ENCODE assay signal across 13 cellular contexts in the genomic region with DNA sequence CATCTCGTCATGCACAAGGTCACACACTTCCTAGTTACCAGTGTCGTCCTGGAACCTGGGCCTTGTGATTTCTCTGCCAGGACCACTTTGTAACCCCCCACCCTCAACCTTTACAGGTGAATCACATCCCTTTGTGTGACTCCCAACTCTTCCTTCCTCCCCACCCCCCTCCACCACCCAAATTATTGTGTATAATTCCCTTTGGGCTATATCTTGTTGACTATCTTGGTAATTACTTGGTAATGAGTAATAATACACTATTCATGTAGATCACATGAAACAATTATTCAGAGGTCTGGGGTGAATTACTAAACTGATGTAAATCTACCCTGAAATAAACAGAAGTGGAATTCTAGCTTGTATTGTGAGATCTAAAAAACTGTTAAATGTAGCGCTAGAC. TPM values are rescaled to one million over a fixed set of nuclear protein-coding genes. Genes with fewer than 3 reads are reported as not detected.
A peak's percentile ranks its signal among the peaks of the same experiment; 100 is the strongest.
DNase-seq lines count a peak whose midpoint lies in the region; ATAC-seq and TF ChIP-seq lines count a peak whose summit lies in the region.
"Had no signal": no experiment of that assay in that cellular context is flagged by ENCODE, and none has a peak within 500 bp of the region (broad histone marks: within the 10 kb centered on the region; RNA-seq: fewer than 3 reads in every experiment).

No MANE protein-coding gene starts in this region.

- H3K27ac ChIP-seq in PC-3 (ENCODE audit: low read length) (peak overlapping the region; percentile 86), neural cell (ENCODE audit: low read length) (no peak overlapping the region)

- H3K27me3 Mint-ChIP-seq in endothelial cell (ENCODE audit: unreplicated experiment), result peaks cover 13% of the 10 kb centered on the region

- no TSS peak for BruUV-seq in PC-3 (replicated peaks; lab: Mats Ljungman, UMichigan)

- CTCF ChIA-PET in PC-3 (lab: Charles Lee), result no interaction called here

- H3F3A ChIP-seq in PC-3 (ENCODE audit: low read length, unreplicated experiment), result no peaks in the 10 kb centered on the region
- no peaks in the 10 kb centered on the region for H3F3A ChIP-seq in neural cell (ENCODE audit: insufficient read depth, low read length, poor library complexity, severe bottlenecking)

- no peak for TF ChIP-seq EP300 in neural cell (conservative IDR thresholded peaks at IDR 0.05; ENCODE audit: poor library complexity, severe bottlenecking)

- H3K9me3 ChIP-seq in PC-3 (ENCODE audit: low read length), result no peaks in the 10 kb centered on the region
- no peaks in the 10 kb centered on the region for H3K9me3 ChIP-seq in neural cell (ENCODE audit: low read length)

- H3K36me3 Mint-ChIP-seq in endothelial cell (ENCODE audit: low read depth, unreplicated experiment), result no peaks in the 10 kb centered on the region

- no peaks in the 10 kb centered on the region for H3K9me3 Mint-ChIP-seq in endothelial cell (ENCODE audit: unreplicated experiment)

- TF ChIP-seq RAD21 in neural cell (conservative IDR thresholded peaks at IDR 0.05), result no peak

- peaks cover 19% of the 10 kb centered on the region for H3K4me1 Mint-ChIP-seq in endothelial cell (ENCODE audit: unreplicated experiment)

- H3K79me2 ChIP-seq in PC-3 (ENCODE audit: low read length) (peaks cover 61% of the 10 kb centered on the region), neural cell (replicated peaks; ENCODE audit: insufficient read depth, low read length) (no peaks in the 10 kb centered on the region)

- H3K36me3 ChIP-seq in PC-3 (ENCODE audit: low read depth, low read length) (peaks cover 10% of the 10 kb centered on the region), neural cell (ENCODE audit: insufficient read depth, low read length) (no peaks in the 10 kb centered on the region)

- peak overlapping the region; percentile 92 for H3K4me3 Mint-ChIP-seq in endothelial cell (ENCODE audit: unreplicated experiment)

- peak overlapping the region; percentile 80 for H3K4me3 ChIP-seq in GM12865 (ENCODE audit: low read depth, low read length)
- peak overlapping the region; percentile 90 for H3K4me3 ChIP-seq in PC-3 (ENCODE audit: low read length)
- peak overlapping the region; percentile 85 for H3K4me3 ChIP-seq in neural cell (ENCODE audit: low read length)

- H3K27ac Mint-ChIP-seq in endothelial cell (ENCODE audit: unreplicated experiment), result no peak overlapping the region

- H3K9me2 ChIP-seq in PC-3 (replicated peaks; ENCODE audit: low read length), result no peaks in the 10 kb centered on the region
- no peaks in the 10 kb centered on the region for H3K9me2 ChIP-seq in neural cell (ENCODE audit: insufficient read depth, low read length)

- H4K20me1 ChIP-seq in PC-3 (ENCODE audit: low read length), result peaks cover 28% of the 10 kb centered on the region
- no peaks in the 10 kb centered on the region for H4K20me1 ChIP-seq in neural cell (ENCODE audit: insufficient read depth)

- H3K4me1 ChIP-seq in PC-3 (ENCODE audit: insufficient read depth, low read length), result peaks cover 24% of the 10 kb centered on the region

- ATAC-seq in PC-3 (no peak; the same call in none of the 2 replicates), GM21825 (IDR thresholded peaks at IDR 0.05; ENCODE audit: unreplicated experiment) (no peak)
- ATAC-seq in activated CD4-positive, CD25-positive, alpha-beta regulatory T cell treated with anti-CD3 and anti-CD28 coated beads, Interleukin-2, amount 50 U/mL, for 24 hours, result no peak

- peak overlapping the region; percentile 90 for H3K9ac ChIP-seq in PC-3 (ENCODE audit: low read length)
- H3K9ac ChIP-seq in neural cell (ENCODE audit: low read length), result no peak overlapping the region

- DNase-seq in GM12865 (ENCODE audit: low read depth) (no peak), PC-3 (peak; percentile 54), endothelial cell (ENCODE audit: low spot score) (no peak), SK-N-DZ (ENCODE audit: low spot score) (no peak), NCI-H2081 treated with DMSO at 0.1 percent for 48 hours (lab: John Stamatoyannopoulos, UW) (no peak)
- DNase-seq: activated CD4-positive, alpha-beta T cell treated with anti-CD3 and anti-CD28 coated beads, Interleukin-2, amount 50 U/mL, for 48 hours; NCI-H1694 treated with DMSO at 0.1 percent for 48 hours; OCI-M1; retina; stimulated activated CD8-positive, alpha-beta memory T cell treated with anti-CD3 and anti-CD28 coated beads, Interleukin-4, amount 100 ng/mL, for 48 hours had no signal

- H2AFZ ChIP-seq in PC-3 (ENCODE audit: low read length) (peak overlapping the region; percentile 60), neural cell (ENCODE audit: low read depth, low read length) (no peak overlapping the region)

- POLR2A ChIA-PET in PC-3 (lab: Charles Lee; ENCODE audit: unreplicated experiment), result no interaction called here

- H3K27me3 ChIP-seq in PC-3 (ENCODE audit: low read length) (no peaks in the 10 kb centered on the region), neural cell (ENCODE audit: insufficient read depth, low read depth, low read length) (peaks cover 58% of the 10 kb centered on the region)

- intact Hi-C loops in PC-3 (cut with micrococcal nuclease), result loop anchor here (2.0 to 10.0 kb wide), 2 partner anchors 63 to 101 kb away; no protein-coding TSS in a partner anchor

- H3K4me2 ChIP-seq in PC-3 (ENCODE audit: low read length), result peak overlapping the region; percentile 93
- H3K4me2 ChIP-seq in neural cell (ENCODE audit: low read length), result no peak overlapping the region

- TF ChIP-seq CTCF in GM12865 (IDR thresholded peaks at IDR 0.05; ENCODE audit: insufficient read depth, low read depth, low read length, missing control alignments) (no peak), PC-3 (conservative IDR thresholded peaks at IDR 0.05; ENCODE audit: low read depth, low read length) (no peak), endothelial cell (IDR thresholded peaks at IDR 0.05; ENCODE audit: unreplicated experiment) (no peak), neural cell (IDR thresholded peaks at IDR 0.05; ENCODE audit: poor library complexity, severe bottlenecking) (no peak)

TF ChIP-seq in neural cell, 6 proteins besides CTCF, POLR2A, EP300 and RAD21:
- TF ChIP-seq TAF1 (IDR thresholded peaks at IDR 0.05; ENCODE audit: low read depth) (no peak), EZH2 (IDR thresholded peaks at IDR 0.05; ENCODE audit: borderline replicate concordance, insufficient read depth, low read length, poor library complexity, severe bottlenecking) (no peak), MXI1 (conservative IDR thresholded peaks at IDR 0.05; ENCODE audit: poor library complexity, severe bottlenecking) (no peak), POLR2AphosphoS5 (IDR thresholded peaks at IDR 0.05) (no peak), SMC3 (conservative IDR thresholded peaks at IDR 0.05; ENCODE audit: poor library complexity) (no peak)
- TF ChIP-seq, protein P1, sequence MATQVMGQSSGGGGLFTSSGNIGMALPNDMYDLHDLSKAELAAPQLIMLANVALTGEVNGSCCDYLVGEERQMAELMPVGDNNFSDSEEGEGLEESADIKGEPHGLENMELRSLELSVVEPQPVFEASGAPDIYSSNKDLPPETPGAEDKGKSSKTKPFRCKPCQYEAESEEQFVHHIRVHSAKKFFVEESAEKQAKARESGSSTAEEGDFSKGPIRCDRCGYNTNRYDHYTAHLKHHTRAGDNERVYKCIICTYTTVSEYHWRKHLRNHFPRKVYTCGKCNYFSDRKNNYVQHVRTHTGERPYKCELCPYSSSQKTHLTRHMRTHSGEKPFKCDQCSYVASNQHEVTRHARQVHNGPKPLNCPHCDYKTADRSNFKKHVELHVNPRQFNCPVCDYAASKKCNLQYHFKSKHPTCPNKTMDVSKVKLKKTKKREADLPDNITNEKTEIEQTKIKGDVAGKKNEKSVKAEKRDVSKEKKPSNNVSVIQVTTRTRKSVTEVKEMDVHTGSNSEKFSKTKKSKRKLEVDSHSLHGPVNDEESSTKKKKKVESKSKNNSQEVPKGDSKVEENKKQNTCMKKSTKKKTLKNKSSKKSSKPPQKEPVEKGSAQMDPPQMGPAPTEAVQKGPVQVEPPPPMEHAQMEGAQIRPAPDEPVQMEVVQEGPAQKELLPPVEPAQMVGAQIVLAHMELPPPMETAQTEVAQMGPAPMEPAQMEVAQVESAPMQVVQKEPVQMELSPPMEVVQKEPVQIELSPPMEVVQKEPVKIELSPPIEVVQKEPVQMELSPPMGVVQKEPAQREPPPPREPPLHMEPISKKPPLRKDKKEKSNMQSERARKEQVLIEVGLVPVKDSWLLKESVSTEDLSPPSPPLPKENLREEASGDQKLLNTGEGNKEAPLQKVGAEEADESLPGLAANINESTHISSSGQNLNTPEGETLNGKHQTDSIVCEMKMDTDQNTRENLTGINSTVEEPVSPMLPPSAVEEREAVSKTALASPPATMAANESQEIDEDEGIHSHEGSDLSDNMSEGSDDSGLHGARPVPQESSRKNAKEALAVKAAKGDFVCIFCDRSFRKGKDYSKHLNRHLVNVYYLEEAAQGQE (IDR thresholded peaks at IDR 0.05; ENCODE audit: borderline replicate concordance), result no peak

RNA-seq across cellular contexts. Expression of gene KCNK1, which starts 1.7 kb away (rescaled TPM):
- total RNA-seq in PC-3 (2014; rRNA removed) (31.1 and 34.7 TPM in 2 replicates), endothelial cell (ENCODE audit: unreplicated experiment) (5.6 TPM)
- polyA plus RNA-seq in neural cell, result 1.8 TPM in 2 replicates
- 1.5 and 1.7 TPM in 2 replicates for polyA minus RNA-seq in neural cell
- not detected in 2 replicates for polyA plus RNA-seq in SK-N-DZ (2014; cell fraction: cytosol; rRNA removed)
- polyA plus RNA-seq in SK-N-DZ (2014; cell fraction: nucleus; rRNA removed), result not detected in 2 replicates
